Comparison of ENCODE assay signal across 1 cellular context in the genomic region with DNA sequence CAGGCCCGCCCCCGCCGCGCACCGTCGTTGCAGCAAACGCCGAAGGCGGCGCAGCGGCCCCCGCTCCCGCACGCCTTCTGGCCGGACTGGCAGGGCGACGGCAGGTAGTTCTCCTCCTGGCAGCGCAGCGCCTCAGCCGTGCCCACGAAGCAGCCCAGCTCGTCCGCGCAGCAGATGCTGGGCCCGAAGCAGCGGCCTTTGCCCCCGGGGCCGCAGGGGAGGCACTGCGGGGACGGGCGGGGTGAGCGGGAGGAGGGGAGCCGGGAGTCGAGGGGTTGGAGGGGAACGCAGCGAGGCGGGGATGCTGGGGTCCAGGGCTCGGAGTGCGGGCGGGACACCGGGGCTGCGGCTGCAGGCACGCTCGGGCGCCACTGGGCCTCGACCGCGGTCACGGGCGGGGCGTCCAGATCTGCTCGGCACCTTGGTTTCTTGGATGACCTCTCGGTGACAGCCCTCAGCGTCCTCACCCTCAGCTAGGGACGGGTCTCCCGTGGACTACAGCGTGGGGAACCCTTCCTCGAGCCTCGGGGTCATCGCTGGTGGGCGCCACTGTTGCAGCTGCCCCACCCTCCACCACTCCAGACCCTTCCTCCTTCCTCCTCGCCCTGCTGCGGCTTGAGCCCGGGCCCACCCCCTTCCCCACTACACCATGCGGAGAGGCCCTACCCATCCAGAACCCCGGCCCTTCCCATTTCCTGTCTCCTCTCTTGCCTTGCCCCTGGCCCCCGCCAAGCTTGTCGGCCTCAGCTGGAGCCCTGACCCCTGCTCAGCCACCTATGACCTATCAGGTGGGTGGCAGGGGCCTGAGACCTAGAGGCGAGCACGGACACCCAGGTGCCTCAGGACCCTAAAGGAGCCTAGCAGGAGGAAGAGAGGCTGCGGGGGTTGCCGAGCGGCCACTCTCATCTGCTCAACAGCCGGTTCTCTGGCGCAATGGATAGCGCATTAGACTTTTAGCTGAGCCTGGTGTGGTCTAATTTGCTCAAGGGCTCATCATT.
TF ChIP-seq lines count a peak whose summit lies in the region.

No MANE protein-coding gene starts in this region.

TF ChIP-seq in HepG2, 621 proteins besides CTCF, POLR2A, EP300 and RAD21 (continued from another document and continues in another):
- TF ChIP-seq, protein P1, sequence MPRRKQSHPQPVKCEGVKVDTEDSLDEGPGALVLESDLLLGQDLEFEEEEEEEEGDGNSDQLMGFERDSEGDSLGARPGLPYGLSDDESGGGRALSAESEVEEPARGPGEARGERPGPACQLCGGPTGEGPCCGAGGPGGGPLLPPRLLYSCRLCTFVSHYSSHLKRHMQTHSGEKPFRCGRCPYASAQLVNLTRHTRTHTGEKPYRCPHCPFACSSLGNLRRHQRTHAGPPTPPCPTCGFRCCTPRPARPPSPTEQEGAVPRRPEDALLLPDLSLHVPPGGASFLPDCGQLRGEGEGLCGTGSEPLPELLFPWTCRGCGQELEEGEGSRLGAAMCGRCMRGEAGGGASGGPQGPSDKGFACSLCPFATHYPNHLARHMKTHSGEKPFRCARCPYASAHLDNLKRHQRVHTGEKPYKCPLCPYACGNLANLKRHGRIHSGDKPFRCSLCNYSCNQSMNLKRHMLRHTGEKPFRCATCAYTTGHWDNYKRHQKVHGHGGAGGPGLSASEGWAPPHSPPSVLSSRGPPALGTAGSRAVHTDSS (CRISPR knock-in tag; conservative IDR thresholded peaks at IDR 0.05): no peak
- TF ChIP-seq U2AF1 (optimal IDR thresholded peaks at IDR 0.05; ENCODE audit: low read depth, low read length) (no peak), YY1 (IDR thresholded peaks at IDR 0.05; ENCODE audit: insufficient read depth, insufficient replicate concordance, low read depth, low read length) (no peak), ZNF782 (CRISPR knock-in tag; IDR thresholded peaks at IDR 0.05; ENCODE audit: borderline replicate concordance) (no peak; the same call in 1 of the 2 replicates), NRL (CRISPR knock-in tag; IDR thresholded peaks at IDR 0.05; ENCODE audit: borderline replicate concordance) (peak; percentile 17; the same call in 1 of the 2 replicates), HNRNPLL (IDR thresholded peaks at IDR 0.05; ENCODE audit: low read depth, low read length, poor library complexity, severe bottlenecking) (peak; percentile 41), SCMH1 (CRISPR knock-in tag; IDR thresholded peaks at IDR 0.05; ENCODE audit: borderline replicate concordance) (no peak), XRCC5 (optimal IDR thresholded peaks at IDR 0.05; ENCODE audit: low read length) (peak; percentile 13), HIVEP1 (CRISPR knock-in tag; IDR thresholded peaks at IDR 0.05) (peak; percentile 62), ZFP82 (CRISPR knock-in tag; IDR thresholded peaks at IDR 0.05; ENCODE audit: borderline replicate concordance) (no peak), CHD2 (IDR thresholded peaks at IDR 0.05; ENCODE audit: low read depth, low read length) (no peak), AGO1 (IDR thresholded peaks at IDR 0.05; ENCODE audit: low read depth, low read length, poor library complexity, severe bottlenecking) (no peak), PAWR (CRISPR knock-in tag; IDR thresholded peaks at IDR 0.05; ENCODE audit: borderline replicate concordance) (0 out of 2 replicates have a peak, but pooled peaks have one; percentile 35), ZNF713 (CRISPR knock-in tag; IDR thresholded peaks at IDR 0.05) (no peak), GATA4 (IDR thresholded peaks at IDR 0.05; ENCODE audit: borderline replicate concordance, low read depth) (no peak), RBAK (CRISPR knock-in tag; IDR thresholded peaks at IDR 0.05) (no peak), ZNF441 (CRISPR knock-in tag; IDR thresholded peaks at IDR 0.05; ENCODE audit: borderline replicate concordance) (no peak), POGZ (CRISPR knock-in tag; IDR thresholded peaks at IDR 0.05) (no peak), ZNF788 (CRISPR knock-in tag; IDR thresholded peaks at IDR 0.05; ENCODE audit: borderline replicate concordance) (peak; percentile 15; the same call in 1 of the 2 replicates), EEA1 (CRISPR knock-in tag; IDR thresholded peaks at IDR 0.05; ENCODE audit: borderline replicate concordance) (no peak; the same call in none of the 2 replicates), JARID2 (CRISPR knock-in tag; IDR thresholded peaks at IDR 0.05; ENCODE audit: insufficient replicate concordance) (no peak), FOXM1 (CRISPR knock-in tag; IDR thresholded peaks at IDR 0.05) (no peak), FOSL1 (CRISPR knock-in tag; IDR thresholded peaks at IDR 0.05; ENCODE audit: borderline replicate concordance) (no peak), FOXO1 (CRISPR knock-in tag; IDR thresholded peaks at IDR 0.05) (no peak), ZFX (CRISPR knock-in tag; IDR thresholded peaks at IDR 0.05; ENCODE audit: low read depth) (peak; percentile 44; the same call in 1 of the 2 replicates), FOSL2 (CRISPR knock-in tag; IDR thresholded peaks at IDR 0.05) (no peak), ZNF207 (IDR thresholded peaks at IDR 0.05; ENCODE audit: borderline replicate concordance) (no peak), KDM2A (CRISPR knock-in tag; IDR thresholded peaks at IDR 0.05; ENCODE audit: borderline replicate concordance, low read depth) (no peak), ZNF652 (CRISPR knock-in tag; IDR thresholded peaks at IDR 0.05; ENCODE audit: borderline replicate concordance, low read depth) (no peak)
- TF ChIP-seq, protein P2, sequence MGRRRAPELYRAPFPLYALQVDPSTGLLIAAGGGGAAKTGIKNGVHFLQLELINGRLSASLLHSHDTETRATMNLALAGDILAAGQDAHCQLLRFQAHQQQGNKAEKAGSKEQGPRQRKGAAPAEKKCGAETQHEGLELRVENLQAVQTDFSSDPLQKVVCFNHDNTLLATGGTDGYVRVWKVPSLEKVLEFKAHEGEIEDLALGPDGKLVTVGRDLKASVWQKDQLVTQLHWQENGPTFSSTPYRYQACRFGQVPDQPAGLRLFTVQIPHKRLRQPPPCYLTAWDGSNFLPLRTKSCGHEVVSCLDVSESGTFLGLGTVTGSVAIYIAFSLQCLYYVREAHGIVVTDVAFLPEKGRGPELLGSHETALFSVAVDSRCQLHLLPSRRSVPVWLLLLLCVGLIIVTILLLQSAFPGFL (CRISPR knock-in tag; IDR thresholded peaks at IDR 0.05): no peak
- TF ChIP-seq, protein P3, sequence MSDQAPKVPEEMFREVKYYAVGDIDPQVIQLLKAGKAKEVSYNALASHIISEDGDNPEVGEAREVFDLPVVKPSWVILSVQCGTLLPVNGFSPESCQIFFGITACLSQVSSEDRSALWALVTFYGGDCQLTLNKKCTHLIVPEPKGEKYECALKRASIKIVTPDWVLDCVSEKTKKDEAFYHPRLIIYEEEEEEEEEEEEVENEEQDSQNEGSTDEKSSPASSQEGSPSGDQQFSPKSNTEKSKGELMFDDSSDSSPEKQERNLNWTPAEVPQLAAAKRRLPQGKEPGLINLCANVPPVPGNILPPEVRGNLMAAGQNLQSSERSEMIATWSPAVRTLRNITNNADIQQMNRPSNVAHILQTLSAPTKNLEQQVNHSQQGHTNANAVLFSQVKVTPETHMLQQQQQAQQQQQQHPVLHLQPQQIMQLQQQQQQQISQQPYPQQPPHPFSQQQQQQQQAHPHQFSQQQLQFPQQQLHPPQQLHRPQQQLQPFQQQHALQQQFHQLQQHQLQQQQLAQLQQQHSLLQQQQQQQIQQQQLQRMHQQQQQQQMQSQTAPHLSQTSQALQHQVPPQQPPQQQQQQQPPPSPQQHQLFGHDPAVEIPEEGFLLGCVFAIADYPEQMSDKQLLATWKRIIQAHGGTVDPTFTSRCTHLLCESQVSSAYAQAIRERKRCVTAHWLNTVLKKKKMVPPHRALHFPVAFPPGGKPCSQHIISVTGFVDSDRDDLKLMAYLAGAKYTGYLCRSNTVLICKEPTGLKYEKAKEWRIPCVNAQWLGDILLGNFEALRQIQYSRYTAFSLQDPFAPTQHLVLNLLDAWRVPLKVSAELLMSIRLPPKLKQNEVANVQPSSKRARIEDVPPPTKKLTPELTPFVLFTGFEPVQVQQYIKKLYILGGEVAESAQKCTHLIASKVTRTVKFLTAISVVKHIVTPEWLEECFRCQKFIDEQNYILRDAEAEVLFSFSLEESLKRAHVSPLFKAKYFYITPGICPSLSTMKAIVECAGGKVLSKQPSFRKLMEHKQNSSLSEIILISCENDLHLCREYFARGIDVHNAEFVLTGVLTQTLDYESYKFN (CRISPR knock-in tag; conservative IDR thresholded peaks at IDR 0.05): peak; percentile 46
- TF ChIP-seq, protein P4, sequence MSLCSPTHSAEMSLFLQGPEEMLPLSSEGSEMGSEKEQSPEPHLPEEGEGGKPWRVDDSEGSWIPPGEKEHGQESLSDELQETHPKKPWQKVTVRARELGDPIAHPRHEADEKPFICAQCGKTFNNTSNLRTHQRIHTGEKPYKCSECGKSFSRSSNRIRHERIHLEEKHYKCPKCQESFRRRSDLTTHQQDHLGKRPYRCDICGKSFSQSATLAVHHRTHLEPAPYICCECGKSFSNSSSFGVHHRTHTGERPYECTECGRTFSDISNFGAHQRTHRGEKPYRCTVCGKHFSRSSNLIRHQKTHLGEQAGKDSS (CRISPR knock-in tag; IDR thresholded peaks at IDR 0.05; ENCODE audit: borderline replicate concordance, low read depth): 0 out of 2 replicates have a peak, but pooled peaks have one; percentile 15
- TF ChIP-seq, protein P5, sequence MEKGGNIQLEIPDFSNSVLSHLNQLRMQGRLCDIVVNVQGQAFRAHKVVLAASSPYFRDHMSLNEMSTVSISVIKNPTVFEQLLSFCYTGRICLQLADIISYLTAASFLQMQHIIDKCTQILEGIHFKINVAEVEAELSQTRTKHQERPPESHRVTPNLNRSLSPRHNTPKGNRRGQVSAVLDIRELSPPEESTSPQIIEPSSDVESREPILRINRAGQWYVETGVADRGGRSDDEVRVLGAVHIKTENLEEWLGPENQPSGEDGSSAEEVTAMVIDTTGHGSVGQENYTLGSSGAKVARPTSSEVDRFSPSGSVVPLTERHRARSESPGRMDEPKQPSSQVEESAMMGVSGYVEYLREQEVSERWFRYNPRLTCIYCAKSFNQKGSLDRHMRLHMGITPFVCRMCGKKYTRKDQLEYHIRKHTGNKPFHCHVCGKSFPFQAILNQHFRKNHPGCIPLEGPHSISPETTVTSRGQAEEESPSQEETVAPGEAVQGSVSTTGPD (CRISPR knock-in tag; IDR thresholded peaks at IDR 0.05): no peak
- TF ChIP-seq, protein P6, sequence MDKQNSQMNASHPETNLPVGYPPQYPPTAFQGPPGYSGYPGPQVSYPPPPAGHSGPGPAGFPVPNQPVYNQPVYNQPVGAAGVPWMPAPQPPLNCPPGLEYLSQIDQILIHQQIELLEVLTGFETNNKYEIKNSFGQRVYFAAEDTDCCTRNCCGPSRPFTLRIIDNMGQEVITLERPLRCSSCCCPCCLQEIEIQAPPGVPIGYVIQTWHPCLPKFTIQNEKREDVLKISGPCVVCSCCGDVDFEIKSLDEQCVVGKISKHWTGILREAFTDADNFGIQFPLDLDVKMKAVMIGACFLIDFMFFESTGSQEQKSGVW (CRISPR knock-in tag; IDR thresholded peaks at IDR 0.05; ENCODE audit: borderline replicate concordance): no peak
- TF ChIP-seq, protein P7, sequence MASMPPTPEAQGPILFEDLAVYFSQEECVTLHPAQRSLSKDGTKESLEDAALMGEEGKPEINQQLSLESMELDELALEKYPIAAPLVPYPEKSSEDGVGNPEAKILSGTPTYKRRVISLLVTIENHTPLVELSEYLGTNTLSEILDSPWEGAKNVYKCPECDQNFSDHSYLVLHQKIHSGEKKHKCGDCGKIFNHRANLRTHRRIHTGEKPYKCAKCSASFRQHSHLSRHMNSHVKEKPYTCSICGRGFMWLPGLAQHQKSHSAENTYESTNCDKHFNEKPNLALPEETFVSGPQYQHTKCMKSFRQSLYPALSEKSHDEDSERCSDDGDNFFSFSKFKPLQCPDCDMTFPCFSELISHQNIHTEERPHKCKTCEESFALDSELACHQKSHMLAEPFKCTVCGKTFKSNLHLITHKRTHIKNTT (CRISPR knock-in tag; IDR thresholded peaks at IDR 0.05): no peak
- TF ChIP-seq, protein P8, sequence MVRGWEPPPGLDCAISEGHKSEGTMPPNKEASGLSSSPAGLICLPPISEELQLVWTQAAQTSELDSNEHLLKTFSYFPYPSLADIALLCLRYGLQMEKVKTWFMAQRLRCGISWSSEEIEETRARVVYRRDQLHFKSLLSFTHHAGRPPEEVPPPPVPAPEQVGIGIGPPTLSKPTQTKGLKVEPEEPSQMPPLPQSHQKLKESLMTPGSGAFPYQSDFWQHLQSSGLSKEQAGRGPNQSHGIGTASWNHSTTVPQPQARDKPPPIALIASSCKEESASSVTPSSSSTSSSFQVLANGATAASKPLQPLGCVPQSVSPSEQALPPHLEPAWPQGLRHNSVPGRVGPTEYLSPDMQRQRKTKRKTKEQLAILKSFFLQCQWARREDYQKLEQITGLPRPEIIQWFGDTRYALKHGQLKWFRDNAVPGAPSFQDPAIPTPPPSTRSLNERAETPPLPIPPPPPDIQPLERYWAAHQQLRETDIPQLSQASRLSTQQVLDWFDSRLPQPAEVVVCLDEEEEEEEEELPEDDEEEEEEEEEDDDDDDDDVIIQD (CRISPR knock-in tag; IDR thresholded peaks at IDR 0.05; ENCODE audit: low read depth): no peak
- TF ChIP-seq, protein P9, sequence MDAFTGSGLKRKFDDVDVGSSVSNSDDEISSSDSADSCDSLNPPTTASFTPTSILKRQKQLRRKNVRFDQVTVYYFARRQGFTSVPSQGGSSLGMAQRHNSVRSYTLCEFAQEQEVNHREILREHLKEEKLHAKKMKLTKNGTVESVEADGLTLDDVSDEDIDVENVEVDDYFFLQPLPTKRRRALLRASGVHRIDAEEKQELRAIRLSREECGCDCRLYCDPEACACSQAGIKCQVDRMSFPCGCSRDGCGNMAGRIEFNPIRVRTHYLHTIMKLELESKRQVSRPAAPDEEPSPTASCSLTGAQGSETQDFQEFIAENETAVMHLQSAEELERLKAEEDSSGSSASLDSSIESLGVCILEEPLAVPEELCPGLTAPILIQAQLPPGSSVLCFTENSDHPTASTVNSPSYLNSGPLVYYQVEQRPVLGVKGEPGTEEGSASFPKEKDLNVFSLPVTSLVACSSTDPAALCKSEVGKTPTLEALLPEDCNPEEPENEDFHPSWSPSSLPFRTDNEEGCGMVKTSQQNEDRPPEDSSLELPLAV (CRISPR knock-in tag; conservative IDR thresholded peaks at IDR 0.05; ENCODE audit: low read depth): no peak
- TF ChIP-seq, protein P10, sequence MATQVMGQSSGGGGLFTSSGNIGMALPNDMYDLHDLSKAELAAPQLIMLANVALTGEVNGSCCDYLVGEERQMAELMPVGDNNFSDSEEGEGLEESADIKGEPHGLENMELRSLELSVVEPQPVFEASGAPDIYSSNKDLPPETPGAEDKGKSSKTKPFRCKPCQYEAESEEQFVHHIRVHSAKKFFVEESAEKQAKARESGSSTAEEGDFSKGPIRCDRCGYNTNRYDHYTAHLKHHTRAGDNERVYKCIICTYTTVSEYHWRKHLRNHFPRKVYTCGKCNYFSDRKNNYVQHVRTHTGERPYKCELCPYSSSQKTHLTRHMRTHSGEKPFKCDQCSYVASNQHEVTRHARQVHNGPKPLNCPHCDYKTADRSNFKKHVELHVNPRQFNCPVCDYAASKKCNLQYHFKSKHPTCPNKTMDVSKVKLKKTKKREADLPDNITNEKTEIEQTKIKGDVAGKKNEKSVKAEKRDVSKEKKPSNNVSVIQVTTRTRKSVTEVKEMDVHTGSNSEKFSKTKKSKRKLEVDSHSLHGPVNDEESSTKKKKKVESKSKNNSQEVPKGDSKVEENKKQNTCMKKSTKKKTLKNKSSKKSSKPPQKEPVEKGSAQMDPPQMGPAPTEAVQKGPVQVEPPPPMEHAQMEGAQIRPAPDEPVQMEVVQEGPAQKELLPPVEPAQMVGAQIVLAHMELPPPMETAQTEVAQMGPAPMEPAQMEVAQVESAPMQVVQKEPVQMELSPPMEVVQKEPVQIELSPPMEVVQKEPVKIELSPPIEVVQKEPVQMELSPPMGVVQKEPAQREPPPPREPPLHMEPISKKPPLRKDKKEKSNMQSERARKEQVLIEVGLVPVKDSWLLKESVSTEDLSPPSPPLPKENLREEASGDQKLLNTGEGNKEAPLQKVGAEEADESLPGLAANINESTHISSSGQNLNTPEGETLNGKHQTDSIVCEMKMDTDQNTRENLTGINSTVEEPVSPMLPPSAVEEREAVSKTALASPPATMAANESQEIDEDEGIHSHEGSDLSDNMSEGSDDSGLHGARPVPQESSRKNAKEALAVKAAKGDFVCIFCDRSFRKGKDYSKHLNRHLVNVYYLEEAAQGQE (IDR thresholded peaks at IDR 0.05; ENCODE audit: borderline replicate concordance in 1 of 2, low read depth in 1 of 2, low read length in 2 of 2): no peak
